In the genomic region with DNA sequence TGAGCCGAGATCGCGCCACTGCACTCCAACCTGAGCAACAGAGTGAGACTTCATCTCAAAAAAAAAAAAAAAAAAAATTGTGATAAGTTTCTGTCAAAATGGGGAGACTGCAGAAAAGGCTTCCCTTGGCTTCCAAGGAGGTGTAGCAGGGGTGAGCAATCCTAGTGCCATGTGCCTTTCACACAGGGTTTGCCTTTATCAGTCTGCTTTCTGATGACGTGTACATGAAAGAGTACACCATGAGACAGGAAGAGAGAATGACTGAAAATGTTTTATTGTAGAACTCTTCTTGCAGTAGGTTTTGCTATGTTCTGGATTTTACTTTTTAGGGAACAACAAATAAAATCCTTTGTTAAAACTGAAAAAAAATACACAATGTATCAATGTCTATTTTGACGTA, we compare ENCODE assay signal across 16 cellular contexts. TPM values are rescaled to one million over a fixed set of nuclear protein-coding genes. Genes with fewer than 3 reads are reported as not detected.
DNase-seq lines count a peak whose midpoint lies in the region; TF ChIP-seq lines count a peak whose summit lies in the region.
"Had no signal": no experiment of that assay in that cellular context is flagged by ENCODE, and none has a peak within 500 bp of the region (broad histone marks: within the 10 kb centered on the region; RNA-seq: fewer than 3 reads in every experiment).

No MANE protein-coding gene starts in this region.

- no peaks in the 10 kb centered on the region for H3K9me3 ChIP-seq in prostate gland
- H3K9me3 ChIP-seq: A549 had no signal

- in situ Hi-C loops in SK-MEL-5 (cut with HindIII; ENCODE audit: low pct_unique_long_range_greater_than_20kb, low sequenced_read_pairs): no loop called here

- H3K79me2 ChIP-seq in ACC112 (ENCODE audit: control insufficient read depth, insufficient read depth, low read length, unreplicated experiment): no peaks in the 10 kb centered on the region

- H3K27me3 ChIP-seq in ACC112 (ENCODE audit: insufficient read depth, low read length): no peaks in the 10 kb centered on the region
- no peaks in the 10 kb centered on the region for H3K27me3 ChIP-seq in prostate gland (replicated peaks; ENCODE audit: insufficient read depth)

- intact Hi-C loops in prostate gland (cut with DNase I): no loop called here

- peak overlapping the region; percentile 23 for H2AFZ ChIP-seq in ACC112 (ENCODE audit: low read length, unreplicated experiment)
- H2AFZ ChIP-seq: GM23248 had no signal

- H3K4me3 ChIP-seq in ACC112 (ENCODE audit: low read depth, low read length) (peak overlapping the region; percentile 33; the same call in 1 of the 2 replicates), prostate gland (no peak overlapping the region)
- H3K4me3 ChIP-seq: A549, GM23248 had no signal

- H3K27ac ChIP-seq in ACC112 (ENCODE audit: low read depth, low read length): no peak overlapping the region
- no peak overlapping the region for H3K27ac ChIP-seq in prostate gland
- H3K27ac ChIP-seq: A549, GM23248 had no signal

- no peaks in the 10 kb centered on the region for H3K4me1 ChIP-seq in ACC112 (ENCODE audit: control insufficient read depth, insufficient read depth, low read length, unreplicated experiment)
- no peaks in the 10 kb centered on the region for H3K4me1 ChIP-seq in prostate gland (replicated peaks)
- H3K4me1 ChIP-seq: A549 had no signal

- DNase-seq in COLO829 (ENCODE audit: low spot score): peak; percentile 41
- peak; percentile 45 for DNase-seq in M059J (ENCODE audit: low read depth)
- DNase-seq in SK-MEL-5 (ENCODE audit: low read depth, low spot score): peak; percentile 65
- DNase-seq in prostate gland (ENCODE audit: low spot score): no peak
- DNase-seq in Ammon's horn (ENCODE audit: low spot score): no peak
- no peak for DNase-seq in NCI-H345 (lab: John Stamatoyannopoulos, UW)
- DNase-seq in NCI-H446 treated with DMSO at 0.1 percent for 48 hours (lab: John Stamatoyannopoulos, UW): no peak
- DNase-seq: AML-193; C1 segment of cervical spinal cord; CD4-positive, alpha-beta T cell; DMS79; EL; GM23248 had no signal

- TF ChIP-seq CTCF in prostate gland (IDR thresholded peaks at IDR 0.05): no peak

- no peak for TF ChIP-seq POLR2A in prostate gland (IDR thresholded peaks at IDR 0.05)

- 89% methylated on average over 5 of the region's 5 CpGs for WGBS in prostate gland

- H3K36me3 ChIP-seq in ACC112 (ENCODE audit: insufficient read depth, low read length) (no peaks in the 10 kb centered on the region), prostate gland (no peaks in the 10 kb centered on the region)

RNA-seq across cellular contexts. Expression of a gene that starts 23.4 kb away (rescaled TPM):
- 0.07 TPM in 1 of 2 replicates, not detected in the other for total RNA-seq in M059J (2014; rRNA removed; shearing (Covaris generic))
- total RNA-seq in SK-MEL-5 (2014; rRNA removed; shearing (Covaris generic)): not detected in 2 replicates
- not detected in 2 replicates for polyA plus RNA-seq in SK-MEL-5 (2015; cell fraction: cytosol; rRNA removed)
- not detected in 2 replicates for polyA plus RNA-seq in SK-MEL-5 (2015; cell fraction: nucleus; rRNA removed)
- under 1 TPM in 1 of 2 donors, not detected in 1; 0.57 TPM for total RNA-seq in prostate gland
- total RNA-seq: CD4-positive, alpha-beta T cell; GM23248; HT-29 had no signal
- polyA plus RNA-seq: A549, GM23248 had no signal

Comparison
In these comparisons a context has a peak if more than half of its experiments do, and no peak if none do; other contexts are left out.
1. DNase-seq: peak in COLO829 (single experiment), M059J (single experiment) and SK-MEL-5 (single experiment); none in prostate gland (single experiment), Ammon's horn (single experiment), NCI-H345 (single experiment) and NCI-H446 treated with DMSO at 0.1 percent for 48 hours (single experiment).